In the genomic region with DNA sequence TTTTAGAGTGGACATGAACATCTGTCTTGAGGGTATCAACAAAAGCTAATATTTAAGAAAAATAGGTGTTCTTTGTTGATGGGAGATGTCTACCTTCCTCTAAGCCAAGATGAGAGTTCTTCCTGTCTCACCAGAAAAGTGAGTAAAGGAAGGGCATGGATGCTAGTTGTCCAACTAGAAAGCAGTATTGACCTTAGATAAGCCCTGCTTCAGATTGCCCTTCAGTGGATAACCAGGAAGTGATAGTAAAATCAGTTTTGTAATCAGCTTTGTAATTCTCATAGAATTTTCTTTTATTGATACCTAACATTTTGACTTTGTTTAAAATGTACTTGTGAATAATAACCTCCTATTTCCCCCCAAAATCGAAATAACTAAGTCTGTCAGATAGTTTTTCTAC, we compare ENCODE assay signal across 31 cellular contexts.
"Had no signal": no experiment of that assay in that cellular context is flagged by ENCODE, and none has a peak within 500 bp of the region (broad histone marks: within the 10 kb centered on the region; RNA-seq: fewer than 3 reads in every experiment).

No MANE protein-coding gene starts in this region.

- ATAC-seq: activated CD4-positive, alpha-beta T cell treated with anti-CD3 and anti-CD28 coated beads for 36 hours; activated CD8-positive, alpha-beta memory T cell treated with anti-CD3 and anti-CD28 coated beads, Interleukin-2, amount 10 ng/mL, durations not matched to agents 7 days and 5 days; activated CD8-positive, alpha-beta T cell treated with anti-CD3 and anti-CD28 coated beads, Interleukin-2, amount 10 ng/mL, durations not matched to agents 7 days and 5 days; activated naive CD8-positive, alpha-beta T cell treated with anti-CD3 and anti-CD28 coated beads, Interleukin-2, amount 50 U/mL, for 24 hours; body of pancreas had no signal

- H3K9me3 ChIP-seq: adrenal gland, body of pancreas, esophagus squamous epithelium had no signal

- FAIRE-seq: endometrium, endothelial cell of umbilical vein had no signal

- H3K4me1 ChIP-seq: adrenal gland, body of pancreas, esophagus squamous epithelium had no signal

- H3K36me3 ChIP-seq: adrenal gland, esophagus squamous epithelium had no signal

- H3K27ac ChIP-seq: adrenal gland, body of pancreas, epithelial cell of prostate, esophagus squamous epithelium had no signal

- H3K9me3 Mint-ChIP-seq: activated CD4-positive, alpha-beta memory T cell treated with anti-CD3 and anti-CD28 coated beads for 36 hours; activated CD4-positive, alpha-beta T cell treated with anti-CD3 and anti-CD28 coated beads, Interleukin-2, amount 10 ng/mL, durations not matched to agents 24 days and 14 days; activated naive CD4-positive, alpha-beta T cell treated with anti-CD3 and anti-CD28 coated beads for 36 hours; activated naive CD4-positive, alpha-beta T cell treated with anti-CD3 and anti-CD28 coated beads, Interleukin-2, amount 50 U/mL, for 24 hours; activated naive CD8-positive, alpha-beta T cell treated with anti-CD3 and anti-CD28 coated beads for 36 hours; activated naive CD8-positive, alpha-beta T cell treated with anti-CD3 and anti-CD28 coated beads, Interleukin-2, amount 50 U/mL, for 24 hours; activated T-helper 1 cell treated with anti-CD3 and anti-CD28 coated beads, Interleukin-12 subunit alpha, Interleukin-12 subunit beta, Interleukin-2, Interleukin-4 antibody, amounts not matched to agents 30 ng/mL and 10 ng/mL and 1 ng/mL, durations not matched to agents 14 hours and 24 hours and 36 hours; activated T-helper 2 cell treated with anti-CD3 and anti-CD28 coated beads, Interferon-gamma antibody, Interleukin-2, Interleukin-4, amounts not matched to agents 10 μg/mL and 5 μg/mL and 100 μg/mL, durations not matched to agents 14 hours and 24 hours and 36 hours had no signal

- H3K27me3 Mint-ChIP-seq: activated CD4-positive, alpha-beta memory T cell treated with anti-CD3 and anti-CD28 coated beads for 36 hours; activated CD4-positive, alpha-beta T cell treated with anti-CD3 and anti-CD28 coated beads for 36 hours; activated CD4-positive, alpha-beta T cell treated with anti-CD3 and anti-CD28 coated beads, Interleukin-2, amount 10 ng/mL, durations not matched to agents 24 days and 14 days; activated CD8-positive, alpha-beta memory T cell treated with anti-CD3 and anti-CD28 coated beads, Interleukin-2, amount 10 ng/mL, durations not matched to agents 7 days and 5 days; activated naive CD4-positive, alpha-beta T cell treated with anti-CD3 and anti-CD28 coated beads, Interleukin-2, amount 50 U/mL, for 24 hours; activated naive CD8-positive, alpha-beta T cell treated with anti-CD3 and anti-CD28 coated beads for 36 hours; activated naive CD8-positive, alpha-beta T cell treated with anti-CD3 and anti-CD28 coated beads, Interleukin-2, amount 50 U/mL, for 24 hours had no signal

- H3K4me3 Mint-ChIP-seq: activated CD4-positive, alpha-beta memory T cell treated with anti-CD3 and anti-CD28 coated beads for 36 hours; activated CD4-positive, alpha-beta T cell treated with anti-CD3 and anti-CD28 coated beads for 36 hours; activated CD4-positive, alpha-beta T cell treated with anti-CD3 and anti-CD28 coated beads, Interleukin-2, amount 10 ng/mL, durations not matched to agents 24 days and 14 days; activated CD8-positive, alpha-beta memory T cell treated with anti-CD3 and anti-CD28 coated beads, Interleukin-2, amount 10 ng/mL, durations not matched to agents 7 days and 5 days; activated CD8-positive, alpha-beta T cell treated with anti-CD3 and anti-CD28 coated beads, Interleukin-2, amount 10 ng/mL, durations not matched to agents 7 days and 5 days; activated naive CD4-positive, alpha-beta T cell treated with anti-CD3 and anti-CD28 coated beads for 36 hours; activated naive CD4-positive, alpha-beta T cell treated with anti-CD3 and anti-CD28 coated beads, Interleukin-2, amount 50 U/mL, for 24 hours; activated naive CD8-positive, alpha-beta T cell treated with anti-CD3 and anti-CD28 coated beads for 36 hours; activated naive CD8-positive, alpha-beta T cell treated with anti-CD3 and anti-CD28 coated beads, Interleukin-2, amount 50 U/mL, for 24 hours; activated T-helper 1 cell treated with anti-CD3 and anti-CD28 coated beads, Interleukin-12 subunit alpha, Interleukin-12 subunit beta, Interleukin-2, Interleukin-4 antibody, amounts not matched to agents 30 ng/mL and 10 ng/mL and 1 ng/mL, durations not matched to agents 14 hours and 24 hours and 36 hours had no signal

- H3K27ac Mint-ChIP-seq: activated CD4-positive, alpha-beta memory T cell treated with anti-CD3 and anti-CD28 coated beads for 36 hours; activated CD4-positive, alpha-beta T cell treated with anti-CD3 and anti-CD28 coated beads for 36 hours; activated CD4-positive, alpha-beta T cell treated with anti-CD3 and anti-CD28 coated beads, Interleukin-2, amount 10 ng/mL, durations not matched to agents 24 days and 14 days; activated CD8-positive, alpha-beta memory T cell treated with anti-CD3 and anti-CD28 coated beads, Interleukin-2, amount 10 ng/mL, durations not matched to agents 7 days and 5 days; activated CD8-positive, alpha-beta T cell treated with anti-CD3 and anti-CD28 coated beads, Interleukin-2, amount 10 ng/mL, durations not matched to agents 7 days and 5 days; activated naive CD4-positive, alpha-beta T cell treated with anti-CD3 and anti-CD28 coated beads for 36 hours; activated naive CD4-positive, alpha-beta T cell treated with anti-CD3 and anti-CD28 coated beads, Interleukin-2, amount 50 U/mL, for 24 hours; activated naive CD8-positive, alpha-beta T cell treated with anti-CD3 and anti-CD28 coated beads for 36 hours; activated naive CD8-positive, alpha-beta T cell treated with anti-CD3 and anti-CD28 coated beads, Interleukin-2, amount 50 U/mL, for 24 hours; activated T-helper 1 cell treated with anti-CD3 and anti-CD28 coated beads, Interleukin-12 subunit alpha, Interleukin-12 subunit beta, Interleukin-2, Interleukin-4 antibody, amounts not matched to agents 30 ng/mL and 10 ng/mL and 1 ng/mL, durations not matched to agents 14 hours and 24 hours and 36 hours; activated T-helper 2 cell treated with anti-CD3 and anti-CD28 coated beads, Interferon-gamma antibody, Interleukin-2, Interleukin-4, amounts not matched to agents 10 μg/mL and 5 μg/mL and 100 μg/mL, durations not matched to agents 14 hours and 24 hours and 36 hours had no signal

- H3K4me3 ChIP-seq: adrenal gland, body of pancreas, esophagus squamous epithelium had no signal

- H3K27me3 ChIP-seq: adrenal gland, body of pancreas, esophagus squamous epithelium had no signal

- H3K4me1 Mint-ChIP-seq: activated CD4-positive, alpha-beta T cell treated with anti-CD3 and anti-CD28 coated beads for 36 hours; activated CD4-positive, alpha-beta T cell treated with anti-CD3 and anti-CD28 coated beads, Interleukin-2, amount 10 ng/mL, durations not matched to agents 24 days and 14 days; activated CD8-positive, alpha-beta memory T cell treated with anti-CD3 and anti-CD28 coated beads, Interleukin-2, amount 10 ng/mL, durations not matched to agents 7 days and 5 days; activated naive CD8-positive, alpha-beta T cell treated with anti-CD3 and anti-CD28 coated beads for 36 hours; activated naive CD8-positive, alpha-beta T cell treated with anti-CD3 and anti-CD28 coated beads, Interleukin-2, amount 50 U/mL, for 24 hours had no signal

- DNase-seq: activated CD4-positive, alpha-beta memory T cell treated with anti-CD3 and anti-CD28 coated beads for 36 hours; activated CD4-positive, alpha-beta T cell treated with anti-CD3 and anti-CD28 coated beads for 36 hours; activated CD4-positive, alpha-beta T cell treated with anti-CD3 and anti-CD28 coated beads, Interleukin-2, amount 10 ng/mL, durations not matched to agents 24 days and 14 days; activated CD4-positive, CD25-positive, alpha-beta regulatory T cell; activated CD4-positive, CD25-positive, alpha-beta regulatory T cell treated with anti-CD3 and anti-CD28 coated beads, Interleukin-2, amount 50 U/mL, for 72 hours; activated CD8-positive, alpha-beta memory T cell treated with anti-CD3 and anti-CD28 coated beads, Interleukin-2, amount 10 ng/mL, durations not matched to agents 7 days and 5 days; activated CD8-positive, alpha-beta memory T cell treated with anti-CD3 and anti-CD28 coated beads, Interleukin-2, amount 50 U/mL, for 4 hours; activated CD8-positive, alpha-beta T cell treated with anti-CD3 and anti-CD28 coated beads, Interleukin-2, amount 10 ng/mL, durations not matched to agents 7 days and 5 days; activated effector memory CD4-positive, alpha-beta T cell treated with anti-CD3 and anti-CD28 coated beads, Interleukin-2, amount 50 U/mL, for 16 hours; activated naive CD4-positive, alpha-beta T cell treated with anti-CD3 and anti-CD28 coated beads for 36 hours; activated naive CD8-positive, alpha-beta T cell treated with anti-CD3 and anti-CD28 coated beads for 36 hours; activated naive CD8-positive, alpha-beta T cell treated with anti-CD3 and anti-CD28 coated beads, Interleukin-2, amount 50 U/mL, for 24 hours; activated T-cell treated with anti-CD3 and anti-CD28 coated beads, Interleukin-2, amount 50 U/mL, for 1 hour; activated T-cell treated with anti-CD3 and anti-CD28 coated beads, Interleukin-2, amount 50 U/mL, for 48 hours; adrenal gland; amygdala; aorta; body of pancreas; caudate nucleus; cortex of kidney; effector CD8-positive, alpha-beta T cell; esophagus squamous epithelium; foreskin melanocyte; head of caudate nucleus; T-helper 2 cell had no signal
